16 cellular contexts compared by ENCODE assay signal in the genomic region with DNA sequence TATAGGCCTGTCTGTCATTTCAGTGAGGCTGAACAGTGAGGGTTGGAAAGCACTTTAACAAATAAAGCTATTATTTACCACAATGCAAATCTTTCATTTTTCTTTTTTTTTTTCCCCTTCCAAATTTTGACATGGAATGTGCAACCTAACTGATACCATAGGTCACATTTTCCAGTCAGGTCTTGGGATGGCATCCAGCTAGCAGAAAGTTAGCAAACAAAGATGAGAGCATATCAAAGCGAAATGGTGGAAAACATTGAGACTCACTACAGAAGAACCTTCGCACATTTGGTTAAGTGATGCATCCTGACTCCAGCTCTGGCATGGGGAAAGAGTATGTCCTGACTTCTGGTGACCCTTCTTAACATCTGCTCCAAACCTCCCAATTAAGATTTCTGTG.
DNase-seq lines count a peak whose midpoint lies in the region; ATAC-seq and TF ChIP-seq lines count a peak whose summit lies in the region.
"Had no signal": no experiment of that assay in that cellular context is flagged by ENCODE, and none has a peak within 500 bp of the region (broad histone marks: within the 10 kb centered on the region; RNA-seq: fewer than 3 reads in every experiment).

No MANE protein-coding gene starts in this region.

- 0 out of 3 replicates have a peak, but pooled peaks cover 2% of the 10 kb centered on the region for H3K36me3 Mint-ChIP-seq in GM23338 (ENCODE audit: low read depth)

- no peak overlapping the region for H3K4me3 Mint-ChIP-seq in GM23338
- H3K4me3 Mint-ChIP-seq: B cell; CD4-positive, CD25-positive, alpha-beta regulatory T cell; CD8-positive, alpha-beta T cell had no signal

- H3F3A ChIP-seq in GM23338 (replicated peaks; ENCODE audit: low read depth): no peaks in the 10 kb centered on the region

- no peaks in the 10 kb centered on the region for H3K79me2 ChIP-seq in GM23338 (replicated peaks; ENCODE audit: insufficient read depth)

- H3K36me3 ChIP-seq in GM23338 (ENCODE audit: insufficient read depth) (no peaks in the 10 kb centered on the region; the same call in 1 of the 2 replicates), right lobe of liver (peaks cover 0 to 9% (median 3%) of the 10 kb centered on the region in 4 donors)
- H3K36me3 ChIP-seq: BLaER1 had no signal

- DNase-seq in GM23338 (ENCODE audit: low spot score) (no peak), left lobe of liver (ENCODE audit: low spot score) (no peak), right lobe of liver (no peak), HEK293T (ENCODE audit: extremely low spot score) (no peak), hippocampal formation (lab: John Stamatoyannopoulos, UW) (no peak), Kasumi-1 (lab: John Stamatoyannopoulos, UW) (no peak)
- DNase-seq: CD4-positive, CD25-positive, alpha-beta regulatory T cell; CD8-positive, alpha-beta T cell; DMS153; DND-41; HCEC 1CT had no signal

- H3K4me3 ChIP-seq in GM23338 (no peak overlapping the region), right lobe of liver (no peak overlapping the region)
- H3K4me3 ChIP-seq: BLaER1 had no signal

- intact Hi-C loops in right lobe of liver (cut with DNase I): no loop called here

- 60% methylated on average over 2 of the region's 2 CpGs for WGBS in right lobe of liver (ENCODE audit: insufficient coverage, low coverage, low lambda C conversion rate, missing lambda C conversion rate)

- H3K27ac ChIP-seq in GM23338 (ENCODE audit: low read depth): no peak overlapping the region
- H3K27ac ChIP-seq in right lobe of liver: no peak overlapping the region
- H3K27ac ChIP-seq: 22Rv1, BLaER1, C4-2B had no signal

- H3K27me3 ChIP-seq in GM23338 (ENCODE audit: insufficient read depth): no peaks in the 10 kb centered on the region
- no peaks in the 10 kb centered on the region for H3K27me3 ChIP-seq in right lobe of liver
- H3K27me3 ChIP-seq: BLaER1 had no signal

- H2AFZ ChIP-seq in GM23338: no peak overlapping the region

- no peaks in the 10 kb centered on the region for H3K9me3 ChIP-seq in right lobe of liver
- H3K9me3 ChIP-seq: BLaER1, Caco-2 had no signal

- TF ChIP-seq CTCF in GM23338 (conservative IDR thresholded peaks at IDR 0.05; ENCODE audit: low read depth in 2 of 2) (no peak), right lobe of liver (IDR thresholded peaks at IDR 0.05) (no peak)

- no peak overlapping the region for H3K4me2 ChIP-seq in GM23338
- H3K4me2 ChIP-seq: BLaER1 had no signal

- no peaks in the 10 kb centered on the region for H3K9me3 Mint-ChIP-seq in GM23338
- H3K9me3 Mint-ChIP-seq: CD4-positive, CD25-positive, alpha-beta regulatory T cell; CD8-positive, alpha-beta T cell had no signal

- no peak for TF ChIP-seq POLR2A in right lobe of liver (IDR thresholded peaks at IDR 0.05)

- H4K20me1 ChIP-seq in GM23338 (replicated peaks; ENCODE audit: insufficient read depth): no peaks in the 10 kb centered on the region
- H4K20me1 ChIP-seq: BLaER1 had no signal

- POLR2A ChIA-PET in HEK293T (lab: Yijun Ruan, JAX): no interaction called here

- CTCF ChIA-PET in HEK293T (lab: Yijun Ruan, JAX): interaction anchor here (1.1 kb wide), 1 partner anchor 43 kb away, joined by 3 read pairs; no protein-coding TSS in a partner anchor

- H3K4me1 ChIP-seq in GM23338 (ENCODE audit: insufficient read depth): no peaks in the 10 kb centered on the region
- peaks cover 0 to 24% (median 2%) of the 10 kb centered on the region in 4 donors for H3K4me1 ChIP-seq in right lobe of liver
- H3K4me1 ChIP-seq: BLaER1, Caco-2 had no signal

- peaks cover 15% of the 10 kb centered on the region for H3K4me1 Mint-ChIP-seq in GM23338
- H3K4me1 Mint-ChIP-seq: B cell; CD4-positive, CD25-positive, alpha-beta regulatory T cell had no signal

- no peaks in the 10 kb centered on the region for H3K9me2 ChIP-seq in GM23338 (ENCODE audit: insufficient read depth)

- H3K27me3 Mint-ChIP-seq in GM23338 (ENCODE audit: insufficient read depth, low read depth, poor library complexity): no peaks in the 10 kb centered on the region
- H3K27me3 Mint-ChIP-seq: B cell; CD4-positive, CD25-positive, alpha-beta regulatory T cell had no signal

- 0 out of 2 replicates have a peak overlapping the region, but pooled peaks have one; percentile 11 for H3K27ac Mint-ChIP-seq in GM23338
- H3K27ac Mint-ChIP-seq: B cell; CD4-positive, CD25-positive, alpha-beta regulatory T cell; CD8-positive, alpha-beta T cell had no signal

- ATAC-seq in GM23338: no peak
- ATAC-seq in left lobe of liver: peak; percentile 67
- peak; percentile 51 to 81 (median 70) for ATAC-seq in right lobe of liver
- ATAC-seq: CD8-positive, alpha-beta T cell had no signal

TF ChIP-seq in GM23338, 12 proteins besides CTCF, POLR2A, EP300 and RAD21 (continues in another document):
- TF ChIP-seq REST (IDR thresholded peaks at IDR 0.05; ENCODE audit: unreplicated experiment) (no peak), POLR2AphosphoS5 (IDR thresholded peaks at IDR 0.05; ENCODE audit: low read depth) (no peak)

TF ChIP-seq in HEK293T, 16 proteins besides CTCF, POLR2A, EP300 and RAD21:
- TF ChIP-seq FOXM1 (IDR thresholded peaks at IDR 0.05; ENCODE audit: borderline replicate concordance) (no peak), SUZ12 (IDR thresholded peaks at IDR 0.05) (no peak), ELF4 (IDR thresholded peaks at IDR 0.05) (no peak), LEF1 (IDR thresholded peaks at IDR 0.05; ENCODE audit: borderline replicate concordance) (no peak), CTBP1 (IDR thresholded peaks at IDR 0.05; ENCODE audit: borderline replicate concordance) (no peak), TARDBP (IDR thresholded peaks at IDR 0.05) (no peak), NFRKB (IDR thresholded peaks at IDR 0.05) (no peak), ZNF384 (IDR thresholded peaks at IDR 0.05) (no peak)
